Comparison of ENCODE assay signal across 22 cellular contexts in the genomic region with DNA sequence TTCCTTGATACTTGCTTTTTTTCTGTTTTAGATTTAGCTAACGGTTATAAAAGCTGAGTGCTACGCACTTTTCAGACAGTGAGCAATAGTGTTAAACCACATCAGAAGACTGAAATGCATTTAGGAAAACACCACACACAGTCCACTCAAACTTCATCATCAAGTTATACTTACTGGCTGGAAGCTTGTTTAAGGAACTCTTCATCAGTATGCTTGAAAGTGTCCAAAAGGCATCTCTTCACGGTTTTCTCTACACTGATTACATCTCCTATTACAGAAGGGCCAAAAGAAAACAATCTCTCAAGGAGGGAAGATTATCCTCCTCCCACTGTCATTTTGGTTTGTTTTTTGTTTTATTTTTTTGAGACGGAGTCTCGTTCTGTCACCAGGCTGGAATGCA. TPM values are rescaled to one million over a fixed set of nuclear protein-coding genes. Genes with fewer than 3 reads are reported as not detected.
A peak's percentile ranks its signal among the peaks of the same experiment; 100 is the strongest.
DNase-seq lines count a peak whose midpoint lies in the region; ATAC-seq and TF ChIP-seq lines count a peak whose summit lies in the region.
"Had no signal": no experiment of that assay in that cellular context is flagged by ENCODE, and none has a peak within 500 bp of the region (broad histone marks: within the 10 kb centered on the region; RNA-seq: fewer than 3 reads in every experiment).

No MANE protein-coding gene starts in this region.

- H3K4me1 Mint-ChIP-seq in activated T-cell treated with anti-CD3 and anti-CD28 coated beads, Interleukin-2, amount 50 U/mL, for 4 hours (ENCODE audit: low read depth): no peaks in the 10 kb centered on the region
- H3K4me1 Mint-ChIP-seq in activated CD4-positive, alpha-beta memory T cell treated with anti-CD3 and anti-CD28 coated beads for 36 hours (ENCODE audit: low read depth): peaks cover 11% of the 10 kb centered on the region
- peaks cover 5 to 16% of the 10 kb centered on the region in 2 donors for H3K4me1 Mint-ChIP-seq in effector memory CD8-positive, alpha-beta T cell (ENCODE audit: low read depth in 2 of 2)

- WGBS in smooth muscle cell (ENCODE audit: low lambda C conversion rate): 63% methylated on average over 5 of the region's 5 CpGs

- H3K27me3 Mint-ChIP-seq in activated T-cell treated with anti-CD3 and anti-CD28 coated beads, Interleukin-2, amount 50 U/mL, for 4 hours (ENCODE audit: low read depth): no peaks in the 10 kb centered on the region
- no peaks in the 10 kb centered on the region for H3K27me3 Mint-ChIP-seq in activated CD4-positive, alpha-beta memory T cell treated with anti-CD3 and anti-CD28 coated beads for 36 hours
- no peaks in the 10 kb centered on the region for H3K27me3 Mint-ChIP-seq in effector memory CD8-positive, alpha-beta T cell

- ATAC-seq in activated T-cell treated with anti-CD3 and anti-CD28 coated beads, Interleukin-2, amount 50 U/mL, for 4 hours: peak; percentile 40 to 46
- ATAC-seq in effector memory CD8-positive, alpha-beta T cell (replicated peaks): peak; percentile 55
- ATAC-seq in HG03196 (IDR thresholded peaks at IDR 0.05; ENCODE audit: unreplicated experiment) (no peak), HG03175 (IDR thresholded peaks at IDR 0.05; ENCODE audit: unreplicated experiment) (no peak)
- ATAC-seq: HepG2 had no signal

- no peak overlapping the region for H3K4me3 ChIP-seq in smooth muscle cell

- no peaks in the 10 kb centered on the region for H3K9me3 ChIP-seq in smooth muscle cell (replicated peaks; ENCODE audit: low read depth)
- H3K9me3 ChIP-seq: Caco-2 had no signal

- POLR2A ChIA-PET in activated CD4-positive, alpha-beta memory T cell treated with anti-CD3 and anti-CD28 coated beads for 36 hours (lab: Charles Lee): no interaction called here

- H3F3A ChIP-seq in smooth muscle cell (ENCODE audit: low read depth): no peaks in the 10 kb centered on the region

- H3K9ac ChIP-seq in smooth muscle cell (ENCODE audit: low read depth): peak overlapping the region; percentile 49
- H3K9ac ChIP-seq: KMS-11 had no signal

- H3K27me3 ChIP-seq in smooth muscle cell (ENCODE audit: low read depth): no peaks in the 10 kb centered on the region

- no peak for TF ChIP-seq CTCF in smooth muscle cell (IDR thresholded peaks at IDR 0.05; ENCODE audit: borderline replicate concordance, insufficient read depth, poor library complexity, severe bottlenecking)

- CTCF ChIA-PET in activated CD4-positive, alpha-beta memory T cell treated with anti-CD3 and anti-CD28 coated beads for 36 hours (lab: Charles Lee): interaction anchor here (0.9 kb wide), 1 partner anchor 79 kb away, joined by 4 read pairs; no protein-coding TSS in a partner anchor

- no peaks in the 10 kb centered on the region for H3K4me1 ChIP-seq in smooth muscle cell (ENCODE audit: low read depth)
- H3K4me1 ChIP-seq: Caco-2 had no signal

- H3K9me3 Mint-ChIP-seq in activated T-cell treated with anti-CD3 and anti-CD28 coated beads, Interleukin-2, amount 50 U/mL, for 4 hours: no peaks in the 10 kb centered on the region
- H3K9me3 Mint-ChIP-seq in activated CD4-positive, alpha-beta memory T cell treated with anti-CD3 and anti-CD28 coated beads for 36 hours: no peaks in the 10 kb centered on the region
- no peaks in the 10 kb centered on the region for H3K9me3 Mint-ChIP-seq in effector memory CD8-positive, alpha-beta T cell

- no peak overlapping the region for H3K4me3 Mint-ChIP-seq in activated T-cell treated with anti-CD3 and anti-CD28 coated beads, Interleukin-2, amount 50 U/mL, for 4 hours
- H3K4me3 Mint-ChIP-seq in activated CD4-positive, alpha-beta memory T cell treated with anti-CD3 and anti-CD28 coated beads for 36 hours: no peak overlapping the region
- no peak overlapping the region for H3K4me3 Mint-ChIP-seq in effector memory CD8-positive, alpha-beta T cell

- peaks cover 30% of the 10 kb centered on the region for H3K36me3 ChIP-seq in smooth muscle cell (ENCODE audit: low read depth)

- H2AFZ ChIP-seq in smooth muscle cell (ENCODE audit: low read depth): no peak overlapping the region

- H4K20me1 ChIP-seq in smooth muscle cell (ENCODE audit: low read depth): peaks cover 6% of the 10 kb centered on the region

- H3K27ac Mint-ChIP-seq in activated CD4-positive, alpha-beta memory T cell treated with anti-CD3 and anti-CD28 coated beads for 36 hours: peak overlapping the region; percentile 10
- peak overlapping the region in 1 of 2 donors; percentile 20 for H3K27ac Mint-ChIP-seq in effector memory CD8-positive, alpha-beta T cell

- intact Hi-C loops in activated CD4-positive, alpha-beta memory T cell treated with anti-CD3 and anti-CD28 coated beads for 36 hours (cut with micrococcal nuclease): no loop called here

- peaks cover 75% of the 10 kb centered on the region for H3K36me3 Mint-ChIP-seq in activated T-cell treated with anti-CD3 and anti-CD28 coated beads, Interleukin-2, amount 50 U/mL, for 4 hours (ENCODE audit: insufficient read depth)
- peaks cover 65% of the 10 kb centered on the region for H3K36me3 Mint-ChIP-seq in activated CD4-positive, alpha-beta memory T cell treated with anti-CD3 and anti-CD28 coated beads for 36 hours
- peaks cover 100% of the 10 kb centered on the region for H3K36me3 Mint-ChIP-seq in effector memory CD8-positive, alpha-beta T cell (ENCODE audit: insufficient read depth)

- no peak for DNase-seq in activated T-cell treated with anti-CD3 and anti-CD28 coated beads, Interleukin-2, amount 50 U/mL, for 4 hours
- DNase-seq in activated T-cell treated with anti-CD3 and anti-CD28 coated beads for 4 hours: no peak
- DNase-seq in activated CD4-positive, alpha-beta memory T cell treated with anti-CD3 and anti-CD28 coated beads for 36 hours: no peak
- no peak for DNase-seq in effector memory CD8-positive, alpha-beta T cell
- no peak for DNase-seq in smooth muscle cell (lab: John Stamatoyannopoulos, UW; ENCODE audit: unreplicated experiment)
- DNase-seq in SW480 (ENCODE audit: low spot score): no peak
- DNase-seq: Caco-2; DMS153; NCI-H1048; NCI-H1436 treated with DMSO at 0.1 percent for 48 hours; NCI-H2029 treated with DMSO at 0.1 percent for 48 hours; NCI-H2171 treated with DMSO at 0.1 percent for 48 hours; NCI-H446 treated with DMSO at 0.1 percent for 48 hours; NK-92 treated with Interleukin-12 subunit alpha and Interleukin-12 subunit beta, amount 100 ng/mL, for 24 hours had no signal

- peak overlapping the region; percentile 88 for H3K27ac ChIP-seq in smooth muscle cell (ENCODE audit: low read depth)
- H3K27ac ChIP-seq: C4-2B, KMS-11 had no signal

- H3K79me2 ChIP-seq in smooth muscle cell (ENCODE audit: low read depth): no peaks in the 10 kb centered on the region

- peak overlapping the region; percentile 12 for H3K4me2 ChIP-seq in smooth muscle cell
- H3K4me2 ChIP-seq: KMS-11 had no signal

RNA-seq across cellular contexts. Expression of a gene that starts 19.6 kb away (rescaled TPM):
- 10 to 100 TPM; 64.5 to 70.9 (median 66.5) TPM for total RNA-seq in activated T-cell treated with anti-CD3 and anti-CD28 coated beads, Interleukin-2, amount 50 U/mL, for 4 hours
- total RNA-seq in activated CD4-positive, alpha-beta memory T cell treated with anti-CD3 and anti-CD28 coated beads for 36 hours: 10 to 100 TPM; 46.7 to 50.2 TPM
- 11.0 and 12.0 TPM in 2 replicates for total RNA-seq in smooth muscle cell
- 21.9 and 23.3 TPM in 2 replicates for polyA plus RNA-seq in smooth muscle cell

RNA-seq across cellular contexts. Expression of a gene that starts 25.1 kb away (rescaled TPM):
- total RNA-seq in activated T-cell treated with anti-CD3 and anti-CD28 coated beads, Interleukin-2, amount 50 U/mL, for 4 hours: under 1 TPM; 0.13 to 0.91 (median 0.22) TPM
- total RNA-seq in activated CD4-positive, alpha-beta memory T cell treated with anti-CD3 and anti-CD28 coated beads for 36 hours: not detected
- total RNA-seq in smooth muscle cell: 0.13 TPM in 1 of 2 replicates, not detected in the other
- 0.86 and 2.4 TPM in 2 replicates for polyA plus RNA-seq in smooth muscle cell
- total RNA-seq: HepG2 had no signal

RNA-seq across cellular contexts. Expression of a gene that starts 45.4 kb away (rescaled TPM):
- total RNA-seq in activated T-cell treated with anti-CD3 and anti-CD28 coated beads, Interleukin-2, amount 50 U/mL, for 4 hours: not detected
- total RNA-seq in activated CD4-positive, alpha-beta memory T cell treated with anti-CD3 and anti-CD28 coated beads for 36 hours: not detected
- 0.31 and 0.36 TPM in 2 replicates for total RNA-seq in smooth muscle cell
- polyA plus RNA-seq in smooth muscle cell: 0.17 TPM in 1 of 2 replicates, not detected in the other
- total RNA-seq: H1, HepG2, M059J, RPMI7951 had no signal
- polyA plus RNA-seq: H1 had no signal

RNA-seq across cellular contexts. Expression of a gene that starts 56.0 kb away (rescaled TPM):
- 1 to 10 TPM; 5.9 to 9.1 (median 8.0) TPM for total RNA-seq in activated T-cell treated with anti-CD3 and anti-CD28 coated beads, Interleukin-2, amount 50 U/mL, for 4 hours
- 1 to 10 TPM; 3.1 to 3.3 TPM for total RNA-seq in activated CD4-positive, alpha-beta memory T cell treated with anti-CD3 and anti-CD28 coated beads for 36 hours
- total RNA-seq in smooth muscle cell: 0.81 TPM in 1 of 2 replicates, not detected in the other
- 2.7 and 6.4 TPM in 2 replicates for polyA plus RNA-seq in smooth muscle cell

Comparison
In these comparisons a context has a peak if more than half of its experiments do, and no peak if none do; other contexts are left out.
1. ATAC-seq: peak in activated T-cell treated with anti-CD3 and anti-CD28 coated beads, Interleukin-2, amount 50 U/mL, for 4 hours (2 of 2) and effector memory CD8-positive, alpha-beta T cell (single experiment); none in HG03196 (single experiment) and HG03175 (single experiment).